In the genomic region with DNA sequence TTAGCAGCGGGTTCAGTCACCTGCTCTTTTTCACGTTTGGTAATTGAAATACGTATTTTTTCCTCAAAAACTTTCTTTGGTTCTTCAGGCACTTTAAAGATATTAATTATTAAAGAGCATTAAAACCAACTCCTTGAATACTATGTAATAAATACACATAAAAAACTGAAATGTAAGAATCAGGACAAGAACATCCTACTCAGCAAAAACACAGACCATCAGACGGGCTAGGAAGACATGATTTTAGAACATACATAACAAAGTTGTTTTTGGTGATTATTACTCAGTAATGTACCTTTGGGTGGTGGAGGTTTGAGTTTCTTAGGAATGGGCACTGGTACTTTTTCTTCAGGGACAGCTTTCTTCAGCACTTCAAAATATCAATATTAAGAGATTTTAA, we compare ENCODE assay signal across 1 cellular context.
TF ChIP-seq lines count a peak whose summit lies in the region.

No MANE protein-coding gene starts in this region.

TF ChIP-seq in K562, 482 proteins besides CTCF, POLR2A, EP300 and RAD21 (continued from another document):
- TF ChIP-seq, protein P1, sequence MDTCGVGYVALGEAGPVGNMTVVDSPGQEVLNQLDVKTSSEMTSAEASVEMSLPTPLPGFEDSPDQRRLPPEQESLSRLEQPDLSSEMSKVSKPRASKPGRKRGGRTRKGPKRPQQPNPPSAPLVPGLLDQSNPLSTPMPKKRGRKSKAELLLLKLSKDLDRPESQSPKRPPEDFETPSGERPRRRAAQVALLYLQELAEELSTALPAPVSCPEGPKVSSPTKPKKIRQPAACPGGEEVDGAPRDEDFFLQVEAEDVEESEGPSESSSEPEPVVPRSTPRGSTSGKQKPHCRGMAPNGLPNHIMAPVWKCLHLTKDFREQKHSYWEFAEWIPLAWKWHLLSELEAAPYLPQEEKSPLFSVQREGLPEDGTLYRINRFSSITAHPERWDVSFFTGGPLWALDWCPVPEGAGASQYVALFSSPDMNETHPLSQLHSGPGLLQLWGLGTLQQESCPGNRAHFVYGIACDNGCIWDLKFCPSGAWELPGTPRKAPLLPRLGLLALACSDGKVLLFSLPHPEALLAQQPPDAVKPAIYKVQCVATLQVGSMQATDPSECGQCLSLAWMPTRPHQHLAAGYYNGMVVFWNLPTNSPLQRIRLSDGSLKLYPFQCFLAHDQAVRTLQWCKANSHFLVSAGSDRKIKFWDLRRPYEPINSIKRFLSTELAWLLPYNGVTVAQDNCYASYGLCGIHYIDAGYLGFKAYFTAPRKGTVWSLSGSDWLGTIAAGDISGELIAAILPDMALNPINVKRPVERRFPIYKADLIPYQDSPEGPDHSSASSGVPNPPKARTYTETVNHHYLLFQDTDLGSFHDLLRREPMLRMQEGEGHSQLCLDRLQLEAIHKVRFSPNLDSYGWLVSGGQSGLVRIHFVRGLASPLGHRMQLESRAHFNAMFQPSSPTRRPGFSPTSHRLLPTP (IDR thresholded peaks at IDR 0.05; ENCODE audit: borderline replicate concordance, extremely low read depth, insufficient read length) = no peak
